ENCODE assay signal across 20 cellular contexts in genomic region chr12:125110641-125111360, GRCh38. TPM values are rescaled to one million over a fixed set of nuclear protein-coding genes. Genes with fewer than 3 reads are reported as not detected.
DNase-seq lines count a peak whose midpoint lies in the region; ATAC-seq and TF ChIP-seq lines count a peak whose summit lies in the region.
"Had no signal": no experiment of that assay in that cellular context is flagged by ENCODE, and none has a peak within 500 bp of the region (broad histone marks: within the 10 kb centered on the region; RNA-seq: fewer than 3 reads in every experiment).

No MANE protein-coding gene starts in this region.

- H2AFZ ChIP-seq in OCI-LY7 (ENCODE audit: low read length) = no peak overlapping the region

- POLR2A ChIA-PET in OCI-LY7 (lab: Charles Lee) = interaction anchor here (0.5 to 0.6 kb wide), 2 partner anchors 28 to 50 kb away, joined by 3 read pairs; no protein-coding TSS in a partner anchor

- no peak overlapping the region for H3K4me2 ChIP-seq in OCI-LY7 (ENCODE audit: low read length)
- H3K4me2 ChIP-seq: SK-N-SH had no signal

- intact Hi-C loops in OCI-LY7 (cut with micrococcal nuclease; ENCODE audit: unreplicated experiment) = no loop called here

- no peaks in the 10 kb centered on the region for H4K20me1 ChIP-seq in OCI-LY7 (ENCODE audit: insufficient read depth, low read length)

- BruUV-seq in OCI-LY7 (replicated peaks; lab: Mats Ljungman, UMichigan) = no TSS peak

- TF ChIP-seq CTCF in AG09319 (IDR thresholded peaks at IDR 0.05; ENCODE audit: low read depth, low read length) (no peak), cardiac fibroblast (IDR thresholded peaks at IDR 0.05; ENCODE audit: low read depth, low read length) (no peak), OCI-LY7 (conservative IDR thresholded peaks at IDR 0.05; ENCODE audit: low read length) (no peak)

- CTCF ChIA-PET in OCI-LY7 (lab: Charles Lee; ENCODE audit: unreplicated experiment) = interaction anchor here (0.6 kb wide), 1 partner anchor 43 kb away, joined by 5 read pairs; no protein-coding TSS in a partner anchor

- H3K4me3 ChIP-seq in cardiac fibroblast (replicated peaks in 1 of 2; ENCODE audit: low read depth in 2 of 2, low read length in 2 of 2) = no peak overlapping the region
- no peak overlapping the region for H3K4me3 ChIP-seq in OCI-LY7 (ENCODE audit: low read depth, low read length, poor library complexity, severe bottlenecking)
- H3K4me3 ChIP-seq: esophagus squamous epithelium, left ventricle myocardium inferior, stomach had no signal

- no peaks in the 10 kb centered on the region for H3K9me3 ChIP-seq in OCI-LY7 (ENCODE audit: low read length)
- H3K9me3 ChIP-seq: esophagus squamous epithelium, left ventricle myocardium inferior, SK-N-SH, stomach had no signal

- no peaks in the 10 kb centered on the region for H3K4me1 ChIP-seq in OCI-LY7 (ENCODE audit: insufficient read depth, low read length, poor library complexity, severe bottlenecking)
- H3K4me1 ChIP-seq: left ventricle myocardium inferior had no signal

- peak; percentile 54 for DNase-seq in AG09319 (ENCODE audit: extremely low read depth, low read depth)
- peak; percentile 28 for DNase-seq in NCI-H2029 (lab: John Stamatoyannopoulos, UW)
- peak; percentile 61 to 62 for DNase-seq in cardiac fibroblast (ENCODE audit: low read depth in 2 of 2)
- DNase-seq in left lobe of liver (ENCODE audit: low spot score) = no peak
- no peak for DNase-seq in occipital lobe (lab: John Stamatoyannopoulos, UW)
- no peak for DNase-seq in OCI-LY7 (ENCODE audit: low spot score)
- DNase-seq in NCI-H2171 (lab: John Stamatoyannopoulos, UW) = no peak
- DNase-seq in 8988T = no peak
- DNase-seq: activated CD4-positive, alpha-beta T cell treated with anti-CD3 and anti-CD28 coated beads, Interleukin-2, amount 50 U/mL, for 4 hours; activated naive CD8-positive, alpha-beta T cell treated with anti-CD3 and anti-CD28 coated beads, Interleukin-2, amount 50 U/mL, for 24 hours; activated T-cell treated with anti-CD3 and anti-CD28 coated beads, Interleukin-2, amount 50 U/mL, for 72 hours; cortex of kidney; esophagus squamous epithelium; GOT3; Karpas-422; left ventricle myocardium inferior; NCI-H1417 treated with DMSO at 0.1 percent for 48 hours; NCI-H446 treated with DMSO at 0.1 percent for 48 hours; SK-N-SH; stomach had no signal

- no peaks in the 10 kb centered on the region for H3K9me2 ChIP-seq in OCI-LY7 (ENCODE audit: insufficient read depth, low read length)
- H3K9me2 ChIP-seq: SK-N-SH had no signal

- H3K79me2 ChIP-seq in OCI-LY7 (ENCODE audit: insufficient read depth, low read depth, low read length) = no peaks in the 10 kb centered on the region

- no peak overlapping the region for H3K27ac ChIP-seq in OCI-LY7 (ENCODE audit: low read depth, low read length, poor library complexity, severe bottlenecking)
- H3K27ac ChIP-seq: esophagus squamous epithelium, left ventricle myocardium inferior, stomach had no signal

- no peaks in the 10 kb centered on the region for H3K36me3 ChIP-seq in OCI-LY7 (ENCODE audit: insufficient read depth, low read length)

- peak; percentile 86 for ATAC-seq in left lobe of liver
- ATAC-seq: activated naive CD8-positive, alpha-beta T cell treated with anti-CD3 and anti-CD28 coated beads, Interleukin-2, amount 50 U/mL, for 24 hours; activated T-cell treated with anti-CD3 and anti-CD28 coated beads, Interleukin-2, amount 50 U/mL, for 72 hours had no signal

RNA-seq across cellular contexts. Expression of gene AACS, which starts 45.6 kb away (rescaled TPM):
- total RNA-seq in left lobe of liver = 3.6 TPM
- total RNA-seq in occipital lobe = 25.7 TPM
- total RNA-seq in OCI-LY7 (2014; rRNA removed; shearing (Covaris generic)) = 10.2 and 12.0 TPM in 2 replicates
- 24.6 and 26.3 TPM in 2 replicates for total RNA-seq in OCI-LY7 (2022)

Comparison
In these comparisons a context has a peak if more than half of its experiments do, and no peak if none do; other contexts are left out.
1. DNase-seq: peak in AG09319 (single experiment), NCI-H2029 (single experiment) and cardiac fibroblast (2 of 2); none in left lobe of liver (single experiment), occipital lobe (single experiment), OCI-LY7 (single experiment), NCI-H2171 (single experiment) and 8988T (single experiment).